21 cellular contexts compared by ENCODE assay signal in the genomic region with DNA sequence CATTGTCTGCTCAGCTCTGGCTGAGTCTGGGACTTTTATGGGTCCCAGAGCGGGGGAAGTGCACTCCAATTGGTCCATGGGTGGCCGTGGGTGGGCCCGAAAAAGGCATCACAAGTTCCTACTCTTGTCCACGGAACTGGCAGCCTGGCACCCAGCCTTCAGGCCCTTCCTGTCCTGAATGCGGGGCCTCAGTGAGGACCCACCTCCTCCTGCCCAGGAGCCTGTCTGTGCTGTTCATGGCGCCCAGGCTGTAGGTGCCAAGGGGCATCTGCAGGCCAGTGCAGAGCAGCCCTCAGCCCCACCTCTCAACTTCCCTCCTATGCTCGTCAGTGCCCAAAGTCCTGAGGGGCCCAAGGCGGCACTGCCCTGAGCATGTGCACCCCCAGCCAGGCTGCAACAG.
"Had no signal": no experiment of that assay in that cellular context is flagged by ENCODE, and none has a peak within 500 bp of the region (broad histone marks: within the 10 kb centered on the region; RNA-seq: fewer than 3 reads in every experiment).

No MANE protein-coding gene starts in this region.

- H3K27ac Mint-ChIP-seq: naive thymus-derived CD4-positive, alpha-beta T cell; natural killer cell; nephron progenitor cell; stimulated activated memory B cell treated with anti-CD40 and anti-IgM and Interleukin-4, amounts not matched to agents 10 μg/mL and 1 μg/mL and 100 μg/mL, for 72 hours; stimulated activated naive CD8-positive, alpha-beta T cell treated with anti-CD3 and anti-CD28 coated beads, Interleukin-15, Interleukin-2, amounts not matched to agents 100 ng/mL and 50 ng/mL, for 24 hours had no signal

- H3K27me3 Mint-ChIP-seq: naive thymus-derived CD4-positive, alpha-beta T cell; stimulated activated memory B cell treated with anti-CD40 and anti-IgM and Interleukin-4, amounts not matched to agents 10 μg/mL and 1 μg/mL and 100 μg/mL, for 72 hours; stimulated activated naive CD8-positive, alpha-beta T cell treated with anti-CD3 and anti-CD28 coated beads, Interleukin-15, Interleukin-2, amounts not matched to agents 100 ng/mL and 50 ng/mL, for 24 hours had no signal

- H3K4me1 Mint-ChIP-seq: naive thymus-derived CD4-positive, alpha-beta T cell; natural killer cell; stimulated activated memory B cell treated with anti-CD40 and anti-IgM and Interleukin-4, amounts not matched to agents 10 μg/mL and 1 μg/mL and 100 μg/mL, for 72 hours had no signal

- H3K36me3 Mint-ChIP-seq: stimulated activated memory B cell treated with anti-CD40 and anti-IgM and Interleukin-4, amounts not matched to agents 10 μg/mL and 1 μg/mL and 100 μg/mL, for 72 hours had no signal

- ATAC-seq: naive thymus-derived CD4-positive, alpha-beta T cell; pancreas; stimulated activated memory B cell treated with anti-CD40 and anti-IgM and Interleukin-4, amounts not matched to agents 10 μg/mL and 1 μg/mL and 100 μg/mL, for 72 hours had no signal

- DNase-seq: naive thymus-derived CD4-positive, alpha-beta T cell; natural killer cell; nephron progenitor cell; occipital lobe; retina; right lobe of liver; sigmoid colon; small intestine; stimulated activated CD4-positive, alpha-beta T cell treated with anti-CD3 and anti-CD28 coated beads, Interleukin-15, amount 100 ng/mL, for 24 hours; stimulated activated CD4-positive, alpha-beta T cell treated with anti-CD3 and anti-CD28 coated beads, Interleukin-2, amount 100 ng/mL, for 24 hours; stimulated activated CD4-positive, alpha-beta T cell treated with anti-CD3 and anti-CD28 coated beads, Interleukin-2, amount 100 ng/mL, for 48 hours; stimulated activated CD4-positive, alpha-beta T cell treated with anti-CD3 and anti-CD28 coated beads, Interleukin-4, amount 100 ng/mL, for 24 hours; stimulated activated naive CD4-positive, alpha-beta T cell; substantia nigra; testis; tibial artery; trophoblast cell had no signal

- H3K4me3 Mint-ChIP-seq: naive thymus-derived CD4-positive, alpha-beta T cell; natural killer cell; nephron progenitor cell; neural crest cell; stimulated activated memory B cell treated with anti-CD40 and anti-IgM and Interleukin-4, amounts not matched to agents 10 μg/mL and 1 μg/mL and 100 μg/mL, for 72 hours; stimulated activated naive CD8-positive, alpha-beta T cell treated with anti-CD3 and anti-CD28 coated beads, Interleukin-15, Interleukin-2, amounts not matched to agents 100 ng/mL and 50 ng/mL, for 24 hours had no signal
